Comparison of ENCODE assay signal across 10 cellular contexts in genomic region chr19:35710784-35711723, GRCh38. TPM values are rescaled to one million over a fixed set of nuclear protein-coding genes. Genes with fewer than 3 reads are reported as not detected.
DNase-seq lines count a peak whose midpoint lies in the region; ATAC-seq and TF ChIP-seq lines count a peak whose summit lies in the region.
"Had no signal": no experiment of that assay in that cellular context is flagged by ENCODE, and none has a peak within 500 bp of the region (broad histone marks: within the 10 kb centered on the region; RNA-seq: fewer than 3 reads in every experiment).

No MANE protein-coding gene starts in this region.

- H3K4me1 ChIP-seq in right cardiac atrium (ENCODE audit: control insufficient read depth, insufficient read depth, low read length) = peaks cover 3% of the 10 kb centered on the region

- H3K9me3 Mint-ChIP-seq in naive B cell = no peaks in the 10 kb centered on the region

- peak; percentile 37 for ATAC-seq in GM21529 (IDR thresholded peaks at IDR 0.05; ENCODE audit: unreplicated experiment)
- ATAC-seq in naive B cell (ENCODE audit: low read depth in 2 of 2) = peak; percentile 53
- ATAC-seq in right cardiac atrium = no peak
- no peak for ATAC-seq in HG02588 (IDR thresholded peaks at IDR 0.05; ENCODE audit: unreplicated experiment)

- peaks cover 29 to 44% (median 34%) of the 10 kb centered on the region in 3 donors for H3K4me1 Mint-ChIP-seq in naive B cell

- peak overlapping the region; percentile 15 to 98 (median 85) for H3K27ac Mint-ChIP-seq in naive B cell

- no peak overlapping the region for H3K27ac ChIP-seq in right cardiac atrium (ENCODE audit: low read length)
- H3K27ac ChIP-seq: KMS-11 had no signal

- H3K27me3 Mint-ChIP-seq in naive B cell = no peaks in the 10 kb centered on the region

- H3K36me3 Mint-ChIP-seq in naive B cell = no peaks in the 10 kb centered on the region

- TF ChIP-seq CTCF in GM12865 (IDR thresholded peaks at IDR 0.05; ENCODE audit: insufficient read depth, low read depth, low read length, missing control alignments) = no peak

- peak; percentile 94 for DNase-seq in GM12865 (ENCODE audit: low read depth)
- peak; percentile 63 for DNase-seq in activated CD4-positive, CD25-positive, alpha-beta regulatory T cell treated with anti-CD3 and anti-CD28 coated beads, Interleukin-2, amount 50 U/mL, for 72 hours
- DNase-seq in naive B cell = no peak
- DNase-seq in NCI-H82 (lab: John Stamatoyannopoulos, UW) = no peak
- no peak for DNase-seq in foreskin melanocyte
- DNase-seq in right cardiac atrium = no peak

- WGBS in right cardiac atrium = 61% methylated on average over 13 of the region's 13 CpGs

- no peaks in the 10 kb centered on the region for H3K27me3 ChIP-seq in right cardiac atrium (ENCODE audit: control insufficient read depth, insufficient read depth)

- H3K4me3 ChIP-seq in GM12865 (ENCODE audit: low read depth, low read length) = peak overlapping the region; percentile 42
- no peak overlapping the region for H3K4me3 ChIP-seq in right cardiac atrium (ENCODE audit: low read length)

- H3K4me3 Mint-ChIP-seq in naive B cell = peak overlapping the region in 6 of 8 donors; percentile 2 to 67 (median 42)

- intact Hi-C loops in right cardiac atrium (cut with DNase I) = no loop called here

- no peaks in the 10 kb centered on the region for H3K9me3 ChIP-seq in right cardiac atrium (ENCODE audit: control insufficient read depth, low read length)

RNA-seq across cellular contexts. Expression of gene ZBTB32, which starts 6.7 kb away (rescaled TPM):
- polyA plus RNA-seq in naive B cell (ENCODE audit: low read depth in 6 of 6) = 1 to 10 TPM in 1 of 6 donors, under 1 TPM in 4, not detected in 1; 0.21 to 1.3 (median 0.70) TPM
- not detected for total RNA-seq in right cardiac atrium
- not detected for polyA plus RNA-seq in right cardiac atrium
- total RNA-seq: temporal lobe had no signal

RNA-seq across cellular contexts. Expression of gene KMT2B, which starts 6.7 kb away (rescaled TPM):
- polyA plus RNA-seq in naive B cell (ENCODE audit: low read depth in 6 of 6) (1 to 10 TPM in 2 of 6 donors, under 1 TPM in 4; 0.35 to 2.2 (median 0.76) TPM), right cardiac atrium (13.8 TPM)
- 10 to 100 TPM; 14.7 to 19.1 (median 17.8) TPM for total RNA-seq in right cardiac atrium

RNA-seq across cellular contexts. Expression of gene IGFLR1, which starts 31.2 kb away (rescaled TPM):
- polyA plus RNA-seq in naive B cell (ENCODE audit: low read depth in 6 of 6) (100 to 1,000 TPM; 114 to 195 (median 134) TPM), right cardiac atrium (4.7 TPM)
- total RNA-seq in right cardiac atrium = 1 to 10 TPM; 1.8 to 6.3 (median 4.4) TPM

RNA-seq across cellular contexts. Expression of gene U2AF1L4, which starts 34.2 kb away (rescaled TPM):
- polyA plus RNA-seq in naive B cell (ENCODE audit: low read depth in 6 of 6) (10 to 100 TPM; 26.1 to 41.0 (median 32.5) TPM), right cardiac atrium (32.3 TPM)
- total RNA-seq in right cardiac atrium = 10 to 100 TPM; 19.6 to 31.3 (median 22.8) TPM

RNA-seq across cellular contexts. Expression of gene PSENEN, which starts 34.4 kb away (rescaled TPM):
- polyA plus RNA-seq in naive B cell (ENCODE audit: low read depth in 6 of 6) = 100 to 1,000 TPM in 2 of 6 donors, 10 to 100 TPM in 4; 82.4 to 105 (median 94.3) TPM
- total RNA-seq in right cardiac atrium = 10 to 100 TPM; 40.0 to 50.4 (median 43.8) TPM
- polyA plus RNA-seq in right cardiac atrium = 69.7 TPM

Comparison
In these comparisons a context has a peak if more than half of its experiments do, and no peak if none do; other contexts are left out.
1. DNase-seq: peak in GM12865 (single experiment) and activated CD4-positive, CD25-positive, alpha-beta regulatory T cell treated with anti-CD3 and anti-CD28 coated beads, Interleukin-2, amount 50 U/mL, for 72 hours (single experiment); none in naive B cell (single experiment), NCI-H82 (single experiment), foreskin melanocyte (single experiment) and right cardiac atrium (0 of 3).
2. ATAC-seq: peak in GM21529 (single experiment) and naive B cell (2 of 2); none in right cardiac atrium (0 of 2) and HG02588 (single experiment).
3. RNA of gene IGFLR1, which starts 31.2 kb away (polyA plus RNA-seq): 114 to 195 TPM in naive B cell; 4.7 TPM in right cardiac atrium (single experiment); every median in the first group is over 10 times any median in the second.